ENCODE assay signal across 2 cellular contexts in the genomic region with DNA sequence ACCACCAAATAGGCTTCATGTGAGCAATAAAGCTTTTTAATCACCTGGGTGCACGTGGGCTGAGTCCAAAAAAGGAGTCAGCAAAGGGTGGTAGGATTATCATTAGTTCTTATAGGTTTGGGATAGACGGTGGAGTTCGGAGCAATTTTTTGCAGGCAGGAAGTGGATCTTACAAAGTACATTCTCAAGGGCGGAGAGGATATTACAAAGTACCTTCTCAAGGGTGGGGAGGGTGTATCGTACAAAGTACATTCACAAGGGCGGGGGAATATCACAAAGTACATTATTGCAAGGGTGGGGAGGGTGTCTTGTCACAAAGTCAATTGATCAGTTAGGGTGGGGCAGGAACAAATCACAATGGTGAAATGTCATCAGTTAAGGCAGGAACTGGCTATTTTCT.
TF ChIP-seq lines count a peak whose summit lies in the region.

No MANE protein-coding gene starts in this region.

TF ChIP-seq in HCT116, 20 proteins besides CTCF, POLR2A, EP300 and RAD21:
- peak; percentile 74; the same call in 1 of the 2 replicates for TF ChIP-seq CBX3 (IDR thresholded peaks at IDR 0.05; ENCODE audit: low read depth)

TF ChIP-seq in K562, 482 proteins besides CTCF, POLR2A, EP300 and RAD21:
- TF ChIP-seq, protein P1, sequence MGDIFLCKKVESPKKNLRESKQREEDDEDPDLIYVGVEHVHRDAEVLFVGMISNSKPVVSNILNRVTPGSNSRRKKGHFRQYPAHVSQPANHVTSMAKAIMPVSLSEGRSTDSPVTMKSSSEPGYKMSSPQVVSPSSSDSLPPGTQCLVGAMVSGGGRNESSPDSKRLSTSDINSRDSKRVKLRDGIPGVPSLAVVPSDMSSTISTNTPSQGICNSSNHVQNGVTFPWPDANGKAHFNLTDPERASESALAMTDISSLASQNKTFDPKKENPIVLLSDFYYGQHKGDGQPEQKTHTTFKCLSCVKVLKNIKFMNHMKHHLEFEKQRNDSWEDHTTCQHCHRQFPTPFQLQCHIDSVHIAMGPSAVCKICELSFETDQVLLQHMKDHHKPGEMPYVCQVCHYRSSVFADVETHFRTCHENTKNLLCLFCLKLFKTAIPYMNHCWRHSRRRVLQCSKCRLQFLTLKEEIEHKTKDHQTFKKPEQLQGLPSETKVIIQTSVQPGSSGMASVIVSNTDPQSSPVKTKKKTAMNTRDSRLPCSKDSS (IDR thresholded peaks at IDR 0.05; ENCODE audit: low read depth, partially characterized antibody) = peak; percentile 47
- 0 out of 2 replicates have a peak, but pooled peaks have one; percentile 45 for TF ChIP-seq TRIM28 (IDR thresholded peaks at IDR 0.05)
- TF ChIP-seq TRIM24 (IDR thresholded peaks at IDR 0.05) = 0 out of 4 replicates have a peak, but pooled peaks have one; percentile 19 to 28
- TF ChIP-seq CBX5 (IDR thresholded peaks at IDR 0.05; ENCODE audit: borderline replicate concordance, low read depth) = peak; percentile 90
- TF ChIP-seq CBX3 (IDR thresholded peaks at IDR 0.05; ENCODE audit: borderline replicate concordance in 1 of 2, low read length in 2 of 2) = 0 out of 3 replicates have a peak, but pooled peaks of 1 of the 2 experiments have one; percentile 26
- peak; percentile 99 for TF ChIP-seq ZNF57 (CRISPR knock-in tag; IDR thresholded peaks at IDR 0.05)
